19 cellular contexts compared by ENCODE assay signal in genomic region chr12:105986779-105987686, GRCh38.
DNase-seq lines count a peak whose midpoint lies in the region; ATAC-seq and TF ChIP-seq lines count a peak whose summit lies in the region.
"Had no signal": no experiment of that assay in that cellular context is flagged by ENCODE, and none has a peak within 500 bp of the region (broad histone marks: within the 10 kb centered on the region; RNA-seq: fewer than 3 reads in every experiment).

No MANE protein-coding gene starts in this region.

- no peaks in the 10 kb centered on the region for H3K36me3 ChIP-seq in SK-N-SH (replicated peaks in 1 of 2; ENCODE audit: control insufficient read depth in 1 of 2, insufficient read depth in 2 of 2, low read length in 1 of 2)
- H3K36me3 ChIP-seq in A673 (ENCODE audit: insufficient read depth, low read length, poor library complexity, severe bottlenecking), result no peaks in the 10 kb centered on the region
- H3K36me3 ChIP-seq: transverse colon, WERI-Rb-1 had no signal

- H3K27me3 ChIP-seq in SK-N-SH (ENCODE audit: insufficient read depth) (no peaks in the 10 kb centered on the region), A673 (replicated peaks; ENCODE audit: insufficient read depth, low read depth, low read length, poor library complexity) (no peaks in the 10 kb centered on the region)
- H3K27me3 ChIP-seq: transverse colon had no signal

- H3K9me3 ChIP-seq in SK-N-SH (no peaks in the 10 kb centered on the region), A673 (ENCODE audit: low read depth, low read length, poor library complexity, severe bottlenecking) (no peaks in the 10 kb centered on the region)
- H3K9me3 ChIP-seq: transverse colon had no signal

- 63% methylated on average over 4 of the region's 4 CpGs for WGBS in SK-N-SH (ENCODE audit: low lambda C conversion rate)

- no peaks in the 10 kb centered on the region for H3K4me1 Mint-ChIP-seq in activated naive CD4-positive, alpha-beta T cell treated with anti-CD3 and anti-CD28 coated beads, Interleukin-2, amount 10 ng/mL, durations not matched to agents 7 days and 5 days
- H3K4me1 Mint-ChIP-seq: activated CD8-positive, alpha-beta memory T cell treated with anti-CD3 and anti-CD28 coated beads, Interleukin-2, amount 10 ng/mL, durations not matched to agents 7 days and 5 days had no signal

- H3K27ac Mint-ChIP-seq in activated naive CD4-positive, alpha-beta T cell treated with anti-CD3 and anti-CD28 coated beads, Interleukin-2, amount 10 ng/mL, durations not matched to agents 7 days and 5 days, result peak overlapping the region; percentile 15
- no peak overlapping the region for H3K27ac Mint-ChIP-seq in activated naive CD4-positive, alpha-beta T cell treated with anti-CD3 and anti-CD28 coated beads, Interleukin-2, amount 50 U/mL, for 72 hours
- H3K27ac Mint-ChIP-seq: activated CD8-positive, alpha-beta memory T cell treated with anti-CD3 and anti-CD28 coated beads, Interleukin-2, amount 10 ng/mL, durations not matched to agents 7 days and 5 days; activated naive CD8-positive, alpha-beta T cell had no signal

- H3K36me3 Mint-ChIP-seq in activated naive CD4-positive, alpha-beta T cell treated with anti-CD3 and anti-CD28 coated beads, Interleukin-2, amount 10 ng/mL, durations not matched to agents 7 days and 5 days, result no peaks in the 10 kb centered on the region
- H3K36me3 Mint-ChIP-seq in activated naive CD4-positive, alpha-beta T cell treated with anti-CD3 and anti-CD28 coated beads, Interleukin-2, amount 50 U/mL, for 72 hours, result no peaks in the 10 kb centered on the region
- H3K36me3 Mint-ChIP-seq: activated CD8-positive, alpha-beta memory T cell treated with anti-CD3 and anti-CD28 coated beads, Interleukin-2, amount 10 ng/mL, durations not matched to agents 7 days and 5 days; activated naive CD8-positive, alpha-beta T cell had no signal

- H3K79me2 ChIP-seq in SK-N-SH (ENCODE audit: insufficient read depth), result no peaks in the 10 kb centered on the region

- POLR2A ChIA-PET in SK-N-SH (lab: Yijun Ruan, JAX), result no interaction called here
- POLR2A ChIA-PET in A673 (lab: Charles Lee; ENCODE audit: low non-redundant PET), result no interaction called here

- H3K4me2 ChIP-seq in SK-N-SH, result no peak overlapping the region

- no peak for TF ChIP-seq RAD21 in SK-N-SH (IDR thresholded peaks at IDR 0.05; ENCODE audit: low read length)

- DNase-seq in activated naive CD4-positive, alpha-beta T cell treated with anti-CD3 and anti-CD28 coated beads, Interleukin-2, amount 10 ng/mL, durations not matched to agents 7 days and 5 days, result no peak
- DNase-seq in activated naive CD4-positive, alpha-beta T cell treated with anti-CD3 and anti-CD28 coated beads, Interleukin-2, amount 50 U/mL, for 72 hours (ENCODE audit: low spot score in 2 of 2), result no peak
- no peak for DNase-seq in SK-N-SH
- DNase-seq in fibroblast of pulmonary artery (ENCODE audit: low read depth), result peak; percentile 93
- peak; percentile 38 for DNase-seq in stromal cell of bone marrow (ENCODE audit: low read depth)
- DNase-seq in sciatic nerve (ENCODE audit: low spot score), result no peak
- DNase-seq in A673 (ENCODE audit: low spot score), result no peak
- no peak for DNase-seq in NCI-H446 treated with DMSO at 0.1 percent for 48 hours (lab: John Stamatoyannopoulos, UW)
- DNase-seq: 8988T; activated CD8-positive, alpha-beta memory T cell treated with anti-CD3 and anti-CD28 coated beads, Interleukin-2, amount 10 ng/mL, durations not matched to agents 7 days and 5 days; Calu3; left ventricle myocardium superior; NCI-H1436; NCI-H748 treated with DMSO at 0.1 percent for 48 hours; SHP77 treated with DMSO at 0.1 percent for 48 hours; transverse colon; WERI-Rb-1 had no signal

- H3K4me1 ChIP-seq in SK-N-SH (ENCODE audit: control insufficient read depth in 1 of 2, insufficient read depth in 2 of 2, low read depth in 1 of 2, low read length in 1 of 2) (peaks cover 0 to 4% of the 10 kb centered on the region in 2 experiments; a peak in 1 of 4 replicates), A673 (ENCODE audit: insufficient read depth, low read length, poor library complexity, severe bottlenecking) (no peaks in the 10 kb centered on the region)
- H3K4me1 ChIP-seq: transverse colon had no signal

- intact Hi-C loops in sciatic nerve (cut with DNase I) (no loop called here), A673 (cut with micrococcal nuclease; ENCODE audit: unreplicated experiment) (no loop called here)

- no TSS peak for BruUV-seq in A673 (replicated peaks; lab: Mats Ljungman, UMichigan)

- no peak overlapping the region for H3K9ac ChIP-seq in SK-N-SH

- ATAC-seq in activated naive CD4-positive, alpha-beta T cell treated with anti-CD3 and anti-CD28 coated beads, Interleukin-2, amount 50 U/mL, for 72 hours, result no peak
- no peak for ATAC-seq in sciatic nerve
- ATAC-seq: activated CD8-positive, alpha-beta memory T cell treated with anti-CD3 and anti-CD28 coated beads, Interleukin-2, amount 10 ng/mL, durations not matched to agents 7 days and 5 days; left ventricle myocardium superior had no signal

- CTCF ChIA-PET in activated naive CD4-positive, alpha-beta T cell treated with anti-CD3 and anti-CD28 coated beads, Interleukin-2, amount 10 ng/mL, durations not matched to agents 7 days and 5 days (lab: Charles Lee), result no interaction called here
- CTCF ChIA-PET in SK-N-SH (lab: Yijun Ruan, JAX), result no interaction called here
- CTCF ChIA-PET in A673 (lab: Charles Lee), result no interaction called here

- H3K9me3 Mint-ChIP-seq in activated naive CD4-positive, alpha-beta T cell treated with anti-CD3 and anti-CD28 coated beads, Interleukin-2, amount 10 ng/mL, durations not matched to agents 7 days and 5 days, result no peaks in the 10 kb centered on the region
- H3K9me3 Mint-ChIP-seq in activated naive CD4-positive, alpha-beta T cell treated with anti-CD3 and anti-CD28 coated beads, Interleukin-2, amount 50 U/mL, for 72 hours, result peaks cover 6 to 11% of the 10 kb centered on the region in 2 donors

- H4K20me1 ChIP-seq in SK-N-SH (ENCODE audit: insufficient read depth), result no peaks in the 10 kb centered on the region

- no peak for TF ChIP-seq CTCF in SK-N-SH (IDR thresholded peaks at IDR 0.05)
- no peak for TF ChIP-seq CTCF in fibroblast of pulmonary artery (IDR thresholded peaks at IDR 0.05; ENCODE audit: low read length, missing control alignments)
- TF ChIP-seq CTCF in A673 (conservative IDR thresholded peaks at IDR 0.05; ENCODE audit: low read depth, low read length), result no peak

- H3K4me3 Mint-ChIP-seq in activated naive CD4-positive, alpha-beta T cell treated with anti-CD3 and anti-CD28 coated beads, Interleukin-2, amount 10 ng/mL, durations not matched to agents 7 days and 5 days, result no peak overlapping the region
- H3K4me3 Mint-ChIP-seq: activated CD8-positive, alpha-beta memory T cell treated with anti-CD3 and anti-CD28 coated beads, Interleukin-2, amount 10 ng/mL, durations not matched to agents 7 days and 5 days; activated naive CD8-positive, alpha-beta T cell had no signal

- H3F3A ChIP-seq in SK-N-SH (replicated peaks; ENCODE audit: insufficient read depth), result no peaks in the 10 kb centered on the region

- no peaks in the 10 kb centered on the region for H3K27me3 Mint-ChIP-seq in activated naive CD4-positive, alpha-beta T cell treated with anti-CD3 and anti-CD28 coated beads, Interleukin-2, amount 10 ng/mL, durations not matched to agents 7 days and 5 days

- H3K27ac ChIP-seq in SK-N-SH (ENCODE audit: low read depth in 2 of 2, low read length in 1 of 2), result peak overlapping the region in 1 of 2 experiments; percentile 63; a peak in 2 of 4 replicates
- H3K27ac ChIP-seq in A673 (ENCODE audit: low read depth, low read length, poor library complexity, severe bottlenecking), result no peak overlapping the region
- H3K27ac ChIP-seq: transverse colon, WERI-Rb-1 had no signal

- TF ChIP-seq EP300 in SK-N-SH (IDR thresholded peaks at IDR 0.05; ENCODE audit: borderline replicate concordance in 1 of 2, low read depth in 1 of 2, low read length in 1 of 2), result peak; percentile 45 to 99; a peak in 3 of 4 replicates

- no peak overlapping the region for H3K4me3 ChIP-seq in SK-N-SH (ENCODE audit: low read depth in 2 of 2, low read length in 1 of 2)
- no peak overlapping the region for H3K4me3 ChIP-seq in fibroblast of pulmonary artery (replicated peaks; ENCODE audit: low read depth, low read length)
- H3K4me3 ChIP-seq in A673 (ENCODE audit: low read depth, low read length, poor library complexity, severe bottlenecking), result no peak overlapping the region
- H3K4me3 ChIP-seq: skin epidermis, transverse colon had no signal

- H2AFZ ChIP-seq in SK-N-SH (ENCODE audit: low read depth), result peak overlapping the region; percentile 15; the same call in 1 of the 2 replicates

- no peaks in the 10 kb centered on the region for H3K9me2 ChIP-seq in SK-N-SH

TF ChIP-seq in SK-N-SH, 30 proteins besides CTCF, POLR2A, EP300 and RAD21 (continues in another document):
- TF ChIP-seq USF2 (IDR thresholded peaks at IDR 0.05; ENCODE audit: borderline replicate concordance, low read depth, low read length), result no peak
- no peak for TF ChIP-seq MXI1 (IDR thresholded peaks at IDR 0.05; ENCODE audit: low read depth, low read length)
- TF ChIP-seq NFIC (IDR thresholded peaks at IDR 0.05; ENCODE audit: borderline replicate concordance), result peak; percentile 74
- TF ChIP-seq SIN3A (IDR thresholded peaks at IDR 0.05; ENCODE audit: borderline replicate concordance, low read depth, low read length), result no peak
- TF ChIP-seq TEAD4 (IDR thresholded peaks at IDR 0.05; ENCODE audit: borderline replicate concordance, insufficient read depth), result peak; percentile 95
- TF ChIP-seq CHD2 (IDR thresholded peaks at IDR 0.05; ENCODE audit: low read length, partially characterized antibody), result no peak
- TF ChIP-seq FOSL2 (IDR thresholded peaks at IDR 0.05; ENCODE audit: borderline replicate concordance, low read depth), result peak; percentile 71

Comparison
In these comparisons a context has a peak if more than half of its experiments do, and no peak if none do; other contexts are left out.
1. DNase-seq: peak in fibroblast of pulmonary artery (single experiment) and stromal cell of bone marrow (single experiment); none in activated naive CD4-positive, alpha-beta T cell treated with anti-CD3 and anti-CD28 coated beads, Interleukin-2, amount 10 ng/mL, durations not matched to agents 7 days and 5 days (single experiment), activated naive CD4-positive, alpha-beta T cell treated with anti-CD3 and anti-CD28 coated beads, Interleukin-2, amount 50 U/mL, for 72 hours (0 of 2), SK-N-SH (single experiment), sciatic nerve (single experiment), A673 (single experiment) and NCI-H446 treated with DMSO at 0.1 percent for 48 hours (single experiment).